In genomic region chr7:45077579-45077978, GRCh38 we compare ENCODE assay signal across 23 cellular contexts. TPM values are rescaled to one million over a fixed set of nuclear protein-coding genes. Genes with fewer than 3 reads are reported as not detected.
DNase-seq lines count a peak whose midpoint lies in the region; ATAC-seq and TF ChIP-seq lines count a peak whose summit lies in the region.
"Had no signal": no experiment of that assay in that cellular context is flagged by ENCODE, and none has a peak within 500 bp of the region (broad histone marks: within the 10 kb centered on the region; RNA-seq: fewer than 3 reads in every experiment).

No MANE protein-coding gene starts in this region.

- no peaks in the 10 kb centered on the region for H3K9me3 ChIP-seq in CD8-positive, alpha-beta T cell (ENCODE audit: low read length)
- H3K9me3 ChIP-seq: Peyer's patch, SJSA1 had no signal

- ATAC-seq in activated T-cell treated with anti-CD3 and anti-CD28 coated beads, Interleukin-2, amount 50 U/mL, for 4 hours: no peak
- ATAC-seq in stimulated activated memory B cell treated with anti-CD40 and anti-IgM and Interleukin-4, amounts not matched to agents 10 μg/mL and 1 μg/mL and 100 μg/mL, for 72 hours: no peak
- no peak for ATAC-seq in CD8-positive, alpha-beta T cell
- no peak for ATAC-seq in GM18873 (IDR thresholded peaks at IDR 0.05; ENCODE audit: low FRiP score, unreplicated experiment)

- H3K36me3 ChIP-seq in CD8-positive, alpha-beta T cell (ENCODE audit: insufficient read depth, low read length): peaks cover 37% of the 10 kb centered on the region

- no peak overlapping the region for H3K4me3 Mint-ChIP-seq in activated T-cell treated with anti-CD3 and anti-CD28 coated beads, Interleukin-2, amount 50 U/mL, for 24 hours
- no peak overlapping the region for H3K4me3 Mint-ChIP-seq in activated T-cell treated with anti-CD3 and anti-CD28 coated beads, Interleukin-2, amount 50 U/mL, for 4 hours
- H3K4me3 Mint-ChIP-seq in Calu3 (ENCODE audit: low read depth, unreplicated experiment) (no peak overlapping the region), endothelial cell (ENCODE audit: unreplicated experiment) (no peak overlapping the region)
- H3K4me3 Mint-ChIP-seq in stimulated activated memory B cell treated with anti-CD40 and anti-IgM and Interleukin-4, amounts not matched to agents 10 μg/mL and 1 μg/mL and 100 μg/mL, for 72 hours: no peak overlapping the region
- no peak overlapping the region for H3K4me3 Mint-ChIP-seq in CD8-positive, alpha-beta T cell
- H3K4me3 Mint-ChIP-seq in activated naive CD4-positive, alpha-beta T cell treated with anti-CD3 and anti-CD28 coated beads, Interleukin-2, amount 10 ng/mL, durations not matched to agents 7 days and 5 days: no peak overlapping the region

- intact Hi-C loops in Calu3 (cut with micrococcal nuclease; ENCODE audit: unreplicated experiment): no loop called here
- intact Hi-C loops in CD8-positive, alpha-beta T cell (cut with DNase I, micrococcal nuclease): no loop called here

- H3K27me3 ChIP-seq in CD8-positive, alpha-beta T cell (ENCODE audit: insufficient read depth, low read length): no peaks in the 10 kb centered on the region
- H3K27me3 ChIP-seq: Peyer's patch, SJSA1 had no signal

- peak; percentile 12 for DNase-seq in activated T-cell treated with anti-CD3 and anti-CD28 coated beads, Interleukin-2, amount 50 U/mL, for 24 hours
- no peak for DNase-seq in activated T-cell treated with anti-CD3 and anti-CD28 coated beads, Interleukin-2, amount 50 U/mL, for 4 hours
- DNase-seq in Calu3 (no peak), endothelial cell (ENCODE audit: low spot score) (no peak)
- DNase-seq in CD8-positive, alpha-beta T cell: no peak
- DNase-seq in activated naive CD4-positive, alpha-beta T cell treated with anti-CD3 and anti-CD28 coated beads, Interleukin-2, amount 10 ng/mL, durations not matched to agents 7 days and 5 days: no peak
- DNase-seq: AML-193, C1 segment of cervical spinal cord, EL, GF-D8, Kasumi-1, NCI-H1694, NCI-H2081, NCI-H2171, NCI-H345, NCI-H524, NCI-H774 had no signal

- no peaks in the 10 kb centered on the region for H3K4me1 ChIP-seq in CD8-positive, alpha-beta T cell (ENCODE audit: insufficient read depth, low read length)
- H3K4me1 ChIP-seq: Peyer's patch, SJSA1 had no signal

- TF ChIP-seq CTCF in Calu3 (IDR thresholded peaks at IDR 0.05; ENCODE audit: unreplicated experiment) (no peak), endothelial cell (IDR thresholded peaks at IDR 0.05; ENCODE audit: unreplicated experiment) (no peak)
- TF ChIP-seq CTCF in CD8-positive, alpha-beta T cell (IDR thresholded peaks at IDR 0.05): no peak

- no peaks in the 10 kb centered on the region for H3K9me3 Mint-ChIP-seq in activated T-cell treated with anti-CD3 and anti-CD28 coated beads, Interleukin-2, amount 50 U/mL, for 24 hours
- no peaks in the 10 kb centered on the region for H3K9me3 Mint-ChIP-seq in activated T-cell treated with anti-CD3 and anti-CD28 coated beads, Interleukin-2, amount 50 U/mL, for 4 hours
- H3K9me3 Mint-ChIP-seq in Calu3 (ENCODE audit: low read depth, unreplicated experiment) (no peaks in the 10 kb centered on the region), endothelial cell (ENCODE audit: unreplicated experiment) (no peaks in the 10 kb centered on the region)
- no peaks in the 10 kb centered on the region for H3K9me3 Mint-ChIP-seq in stimulated activated memory B cell treated with anti-CD40 and anti-IgM and Interleukin-4, amounts not matched to agents 10 μg/mL and 1 μg/mL and 100 μg/mL, for 72 hours
- no peaks in the 10 kb centered on the region for H3K9me3 Mint-ChIP-seq in CD8-positive, alpha-beta T cell
- H3K9me3 Mint-ChIP-seq in activated naive CD4-positive, alpha-beta T cell treated with anti-CD3 and anti-CD28 coated beads, Interleukin-2, amount 10 ng/mL, durations not matched to agents 7 days and 5 days: no peaks in the 10 kb centered on the region

- POLR2A ChIA-PET in CD8-positive, alpha-beta T cell (lab: Charles Lee): no interaction called here

- H3K27me3 Mint-ChIP-seq in activated T-cell treated with anti-CD3 and anti-CD28 coated beads, Interleukin-2, amount 50 U/mL, for 24 hours: no peaks in the 10 kb centered on the region
- H3K27me3 Mint-ChIP-seq in activated T-cell treated with anti-CD3 and anti-CD28 coated beads, Interleukin-2, amount 50 U/mL, for 4 hours (ENCODE audit: low read depth): no peaks in the 10 kb centered on the region
- H3K27me3 Mint-ChIP-seq in Calu3 (ENCODE audit: unreplicated experiment): no peaks in the 10 kb centered on the region
- peaks cover 32% of the 10 kb centered on the region for H3K27me3 Mint-ChIP-seq in endothelial cell (ENCODE audit: unreplicated experiment)
- H3K27me3 Mint-ChIP-seq in stimulated activated memory B cell treated with anti-CD40 and anti-IgM and Interleukin-4, amounts not matched to agents 10 μg/mL and 1 μg/mL and 100 μg/mL, for 72 hours: no peaks in the 10 kb centered on the region
- no peaks in the 10 kb centered on the region for H3K27me3 Mint-ChIP-seq in CD8-positive, alpha-beta T cell (ENCODE audit: low read depth)
- H3K27me3 Mint-ChIP-seq in activated naive CD4-positive, alpha-beta T cell treated with anti-CD3 and anti-CD28 coated beads, Interleukin-2, amount 10 ng/mL, durations not matched to agents 7 days and 5 days: peaks cover 4% of the 10 kb centered on the region

- no peak overlapping the region for H3K4me3 ChIP-seq in CD8-positive, alpha-beta T cell (ENCODE audit: low read depth, low read length)
- H3K4me3 ChIP-seq: Peyer's patch, SJSA1 had no signal

- BruUV-seq in Calu3 (replicated peaks; lab: Mats Ljungman, UMichigan): no TSS peak

- H3K27ac Mint-ChIP-seq in activated T-cell treated with anti-CD3 and anti-CD28 coated beads, Interleukin-2, amount 50 U/mL, for 24 hours: peak overlapping the region; percentile 38
- H3K27ac Mint-ChIP-seq in Calu3 (ENCODE audit: unreplicated experiment): peak overlapping the region; percentile 9
- H3K27ac Mint-ChIP-seq in endothelial cell (ENCODE audit: unreplicated experiment): peak overlapping the region; percentile 40
- peak overlapping the region; percentile 29 for H3K27ac Mint-ChIP-seq in stimulated activated memory B cell treated with anti-CD40 and anti-IgM and Interleukin-4, amounts not matched to agents 10 μg/mL and 1 μg/mL and 100 μg/mL, for 72 hours
- H3K27ac Mint-ChIP-seq in CD8-positive, alpha-beta T cell: no peak overlapping the region
- H3K27ac Mint-ChIP-seq in activated naive CD4-positive, alpha-beta T cell treated with anti-CD3 and anti-CD28 coated beads, Interleukin-2, amount 10 ng/mL, durations not matched to agents 7 days and 5 days: no peak overlapping the region

- H3K27ac ChIP-seq in CD8-positive, alpha-beta T cell (ENCODE audit: low read depth, low read length): no peak overlapping the region
- H3K27ac ChIP-seq: Peyer's patch, SJSA1 had no signal

- CTCF ChIA-PET in Calu3 (lab: Charles Lee): no interaction called here
- CTCF ChIA-PET in CD8-positive, alpha-beta T cell (lab: Charles Lee): interaction anchor here (1.0 to 1.2 kb wide), 2 partner anchors 49 to 104 kb away, joined by 3 to 4 read pairs; no protein-coding TSS in a partner anchor
- CTCF ChIA-PET in activated naive CD4-positive, alpha-beta T cell treated with anti-CD3 and anti-CD28 coated beads, Interleukin-2, amount 10 ng/mL, durations not matched to agents 7 days and 5 days (lab: Charles Lee): no interaction called here

- peaks cover 3% of the 10 kb centered on the region for H3K4me1 Mint-ChIP-seq in activated T-cell treated with anti-CD3 and anti-CD28 coated beads, Interleukin-2, amount 50 U/mL, for 24 hours (ENCODE audit: low read depth)
- H3K4me1 Mint-ChIP-seq in activated T-cell treated with anti-CD3 and anti-CD28 coated beads, Interleukin-2, amount 50 U/mL, for 4 hours (ENCODE audit: low read depth): peaks cover 6% of the 10 kb centered on the region
- H3K4me1 Mint-ChIP-seq in Calu3 (ENCODE audit: low read depth, unreplicated experiment) (peaks cover 14% of the 10 kb centered on the region), endothelial cell (ENCODE audit: unreplicated experiment) (no peaks in the 10 kb centered on the region)
- H3K4me1 Mint-ChIP-seq in stimulated activated memory B cell treated with anti-CD40 and anti-IgM and Interleukin-4, amounts not matched to agents 10 μg/mL and 1 μg/mL and 100 μg/mL, for 72 hours: peaks cover 21% of the 10 kb centered on the region
- H3K4me1 Mint-ChIP-seq in CD8-positive, alpha-beta T cell (ENCODE audit: low read depth): peaks cover 8% of the 10 kb centered on the region
- no peaks in the 10 kb centered on the region for H3K4me1 Mint-ChIP-seq in activated naive CD4-positive, alpha-beta T cell treated with anti-CD3 and anti-CD28 coated beads, Interleukin-2, amount 10 ng/mL, durations not matched to agents 7 days and 5 days

- H3K36me3 Mint-ChIP-seq in activated T-cell treated with anti-CD3 and anti-CD28 coated beads, Interleukin-2, amount 50 U/mL, for 24 hours (ENCODE audit: low read depth): peaks cover 50% of the 10 kb centered on the region
- peaks cover 24% of the 10 kb centered on the region for H3K36me3 Mint-ChIP-seq in activated T-cell treated with anti-CD3 and anti-CD28 coated beads, Interleukin-2, amount 50 U/mL, for 4 hours (ENCODE audit: insufficient read depth)
- H3K36me3 Mint-ChIP-seq in Calu3 (ENCODE audit: insufficient read depth, unreplicated experiment) (peaks cover 19% of the 10 kb centered on the region), endothelial cell (ENCODE audit: low read depth, unreplicated experiment) (peaks cover 20% of the 10 kb centered on the region)
- peaks cover 39% of the 10 kb centered on the region for H3K36me3 Mint-ChIP-seq in stimulated activated memory B cell treated with anti-CD40 and anti-IgM and Interleukin-4, amounts not matched to agents 10 μg/mL and 1 μg/mL and 100 μg/mL, for 72 hours
- H3K36me3 Mint-ChIP-seq in CD8-positive, alpha-beta T cell: peaks cover 42% of the 10 kb centered on the region
- H3K36me3 Mint-ChIP-seq in activated naive CD4-positive, alpha-beta T cell treated with anti-CD3 and anti-CD28 coated beads, Interleukin-2, amount 10 ng/mL, durations not matched to agents 7 days and 5 days: peaks cover 33% of the 10 kb centered on the region

RNA-seq across cellular contexts. Expression of gene NACAD, which starts 11.2 kb away (rescaled TPM):
- total RNA-seq in activated T-cell treated with anti-CD3 and anti-CD28 coated beads, Interleukin-2, amount 50 U/mL, for 4 hours: under 1 TPM; 0.14 to 0.66 (median 0.37) TPM
- total RNA-seq in Calu3 (2022): 0.90 and 1.0 TPM in 2 replicates
- 3.5 TPM for total RNA-seq in endothelial cell (ENCODE audit: unreplicated experiment)
- 1 to 10 TPM in 1 of 2 experiments, under 1 TPM in 1; 0.68 to 1.7 TPM for total RNA-seq in CD8-positive, alpha-beta T cell
- total RNA-seq: MCF 10A, OCI-LY7 had no signal

RNA-seq across cellular contexts. Expression of gene TBRG4, which starts 33.9 kb away (rescaled TPM):
- 100 to 1,000 TPM; 206 to 236 (median 233) TPM for total RNA-seq in activated T-cell treated with anti-CD3 and anti-CD28 coated beads, Interleukin-2, amount 50 U/mL, for 4 hours
- total RNA-seq in Calu3 (2022) (191 and 199 TPM in 2 replicates), endothelial cell (ENCODE audit: unreplicated experiment) (48.1 TPM)
- total RNA-seq in CD8-positive, alpha-beta T cell: 10 to 100 TPM; 75.3 to 79.7 TPM

Comparison
In these comparisons a context has a peak if more than half of its experiments do, and no peak if none do; other contexts are left out.
1. H3K27ac Mint-ChIP-seq: peak in activated T-cell treated with anti-CD3 and anti-CD28 coated beads, Interleukin-2, amount 50 U/mL, for 24 hours (single experiment), Calu3 (single experiment), endothelial cell (single experiment) and stimulated activated memory B cell treated with anti-CD40 and anti-IgM and Interleukin-4, amounts not matched to agents 10 μg/mL and 1 μg/mL and 100 μg/mL, for 72 hours (single experiment); none in CD8-positive, alpha-beta T cell (single experiment) and activated naive CD4-positive, alpha-beta T cell treated with anti-CD3 and anti-CD28 coated beads, Interleukin-2, amount 10 ng/mL, durations not matched to agents 7 days and 5 days (single experiment).